In the genomic region with DNA sequence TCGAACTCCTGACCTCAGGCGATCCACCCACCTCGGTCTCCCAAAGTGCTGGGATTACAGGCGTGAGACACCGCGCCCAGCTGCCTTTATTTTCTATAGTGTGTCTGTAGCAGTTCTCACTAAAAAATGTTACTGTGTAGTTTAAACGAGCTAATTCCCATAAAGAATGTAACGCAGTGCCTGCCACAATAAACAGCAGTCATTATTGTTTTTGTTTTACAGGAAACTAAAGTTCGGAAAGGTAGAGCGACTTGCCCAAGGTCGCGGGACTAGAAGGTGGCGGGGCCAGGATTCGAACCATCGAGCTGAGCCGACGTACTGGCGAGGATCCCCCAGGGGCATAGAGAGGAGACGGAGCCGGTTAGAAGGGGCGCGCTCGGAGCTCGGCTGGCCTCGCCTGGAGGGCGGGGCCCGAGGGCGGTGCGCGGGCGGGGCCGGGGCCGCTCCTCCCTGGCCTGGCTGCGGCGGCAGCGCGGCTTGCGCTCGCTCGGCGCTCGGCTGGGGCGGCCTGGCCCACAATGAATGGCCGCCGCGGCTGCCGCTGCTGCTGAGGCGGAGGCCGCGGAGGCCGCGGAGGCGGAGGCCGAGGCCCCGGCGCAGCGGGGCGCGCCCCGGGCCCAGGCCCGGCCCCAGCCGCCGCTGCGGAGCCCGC, we compare ENCODE assay signal across 8 cellular contexts. TPM values are rescaled to one million over a fixed set of nuclear protein-coding genes. Genes with fewer than 3 reads are reported as not detected.
DNase-seq lines count a peak whose midpoint lies in the region; ATAC-seq and TF ChIP-seq lines count a peak whose summit lies in the region.

TSS of gene NACC1 (plus strand) at position 493 of the 652 bp plus-strand sequence. CDS start 16,944 bp downstream, outside the sequence.

- H3K4me3 Mint-ChIP-seq in nephron progenitor cell, result peak within 1 kb of the TSS; percentile 96
- H3K4me3 Mint-ChIP-seq in stimulated activated naive CD8-positive, alpha-beta T cell treated with anti-CD3 and anti-CD28 coated beads, Interleukin-15, Interleukin-2, amounts not matched to agents 100 ng/mL and 50 ng/mL, for 24 hours, result peak within 1 kb of the TSS; percentile 98

- DNase-seq in DMS 273 (lab: John Stamatoyannopoulos, UW; ENCODE audit: unreplicated experiment), result peak; percentile 97
- DNase-seq in LHCN-M2 (ENCODE audit: low read depth), result peak; percentile 86
- peak; percentile 86 for DNase-seq in activated effector memory CD4-positive, alpha-beta T cell treated with Interleukin-2 at 50 U/mL for 16 hours
- peak; percentile 85 for DNase-seq in fibroblast of the aortic adventitia (ENCODE audit: low read depth)
- DNase-seq in nephron progenitor cell, result peak; percentile 91

- no peaks in the 10 kb centered on the region for H3K27me3 Mint-ChIP-seq in nephron progenitor cell (ENCODE audit: low read depth, poor library complexity)
- no peaks in the 10 kb centered on the region for H3K27me3 Mint-ChIP-seq in stimulated activated naive CD8-positive, alpha-beta T cell treated with anti-CD3 and anti-CD28 coated beads, Interleukin-15, Interleukin-2, amounts not matched to agents 100 ng/mL and 50 ng/mL, for 24 hours

- no peak within 1 kb of the TSS for H3K27ac Mint-ChIP-seq in nephron progenitor cell
- peak within 1 kb of the TSS; percentile 93 for H3K27ac Mint-ChIP-seq in stimulated activated naive CD8-positive, alpha-beta T cell treated with anti-CD3 and anti-CD28 coated beads, Interleukin-15, Interleukin-2, amounts not matched to agents 100 ng/mL and 50 ng/mL, for 24 hours

- ATAC-seq in GM21723 (IDR thresholded peaks at IDR 0.05; ENCODE audit: unreplicated experiment), result peak; percentile 66

- H3K4me1 Mint-ChIP-seq in nephron progenitor cell, result peaks cover 65% of the 10 kb centered on the region
- peaks cover 73% of the 10 kb centered on the region for H3K4me1 Mint-ChIP-seq in stimulated activated naive CD8-positive, alpha-beta T cell treated with anti-CD3 and anti-CD28 coated beads, Interleukin-15, Interleukin-2, amounts not matched to agents 100 ng/mL and 50 ng/mL, for 24 hours (ENCODE audit: low read depth)

- H3K4me3 ChIP-seq in fibroblast of the aortic adventitia (ENCODE audit: low read depth, low read length), result peak within 1 kb of the TSS; percentile 96

- peaks cover 5% of the 10 kb centered on the region for H3K36me3 Mint-ChIP-seq in nephron progenitor cell (ENCODE audit: low read depth)
- H3K36me3 Mint-ChIP-seq in stimulated activated naive CD8-positive, alpha-beta T cell treated with anti-CD3 and anti-CD28 coated beads, Interleukin-15, Interleukin-2, amounts not matched to agents 100 ng/mL and 50 ng/mL, for 24 hours (ENCODE audit: low read depth), result peaks cover 28% of the 10 kb centered on the region

- H3K9me3 Mint-ChIP-seq in nephron progenitor cell, result no peaks in the 10 kb centered on the region
- H3K9me3 Mint-ChIP-seq in stimulated activated naive CD8-positive, alpha-beta T cell treated with anti-CD3 and anti-CD28 coated beads, Interleukin-15, Interleukin-2, amounts not matched to agents 100 ng/mL and 50 ng/mL, for 24 hours, result no peaks in the 10 kb centered on the region

- no peak for TF ChIP-seq CTCF in fibroblast of the aortic adventitia (IDR thresholded peaks at IDR 0.05; ENCODE audit: insufficient read depth, low read length)
- TF ChIP-seq CTCF in nephron progenitor cell (IDR thresholded peaks at IDR 0.05), result no peak

- TF ChIP-seq POLR2A in Raji (IDR thresholded peaks at IDR 0.05; ENCODE audit: insufficient read depth, low read depth, low read length), result peak; percentile 56

RNA-seq across cellular contexts. Expression of gene NACC1, which starts in this region (rescaled TPM):
- total RNA-seq in LHCN-M2 (2014; rRNA removed) (84.1 and 86.1 TPM in 2 replicates), fibroblast of the aortic adventitia (ENCODE audit: low replicate concordance) (11.5 and 51.2 TPM in 2 replicates)
- 51.7 TPM for polyA plus RNA-seq in LHCN-M2 (2012)

Comparison
In these comparisons a context has a peak if more than half of its experiments do, and no peak if none do; other contexts are left out.
1. Peak in every context shown above with its lines: DNase-seq, ATAC-seq and H3K4me3 ChIP-seq.